8 cellular contexts compared by ENCODE assay signal in genomic region chr16:84013787-84014569, GRCh38. TPM values are rescaled to one million over a fixed set of nuclear protein-coding genes. Genes with fewer than 3 reads are reported as not detected.
DNase-seq lines count a peak whose midpoint lies in the region; ATAC-seq and TF ChIP-seq lines count a peak whose summit lies in the region.

No MANE protein-coding gene starts in this region.

- H3K9me2 ChIP-seq in OCI-LY7 (ENCODE audit: insufficient read depth, low read length), result no peaks in the 10 kb centered on the region

- no peak overlapping the region for H3K27ac Mint-ChIP-seq in Caco-2 (ENCODE audit: unreplicated experiment)

- peaks cover 18% of the 10 kb centered on the region for H3K9me3 Mint-ChIP-seq in Caco-2 (ENCODE audit: unreplicated experiment)

- POLR2A ChIA-PET in Caco-2 (lab: Charles Lee), result interaction anchor here (0.8 to 1.4 kb wide), 2 partner anchors 60 to 87 kb away, joined by 3 read pairs; no protein-coding TSS in a partner anchor
- POLR2A ChIA-PET in OCI-LY7 (lab: Charles Lee), result interaction anchor here (0.6 to 1.6 kb wide), 15 partner anchors 9 to 984 kb away, joined by 3 to 9 read pairs (median 4); partner anchors contain the start of genes MBTPS1, MLYCD and TAF1C

- intact Hi-C loops in Caco-2 (cut with micrococcal nuclease; ENCODE audit: unreplicated experiment) (no loop called here), OCI-LY7 (cut with micrococcal nuclease; ENCODE audit: unreplicated experiment) (loop anchor here (10.0 kb wide), 1 partner anchor 209 kb away; the partner anchor contains the start of gene HSBP1), head of caudate nucleus (cut with DNase I) (no loop called here)

- H3K36me3 Mint-ChIP-seq in Caco-2 (ENCODE audit: insufficient read depth, unreplicated experiment), result no peaks in the 10 kb centered on the region

- peak; percentile 38 for ATAC-seq in GM19468 (IDR thresholded peaks at IDR 0.05; ENCODE audit: extremely low read depth, unreplicated experiment)
- peak; percentile 69 for ATAC-seq in HG03521 (IDR thresholded peaks at IDR 0.05; ENCODE audit: unreplicated experiment)

- H3K4me1 Mint-ChIP-seq in Caco-2 (ENCODE audit: low read depth, unreplicated experiment), result no peaks in the 10 kb centered on the region

- peak overlapping the region; percentile 17; the same call in 1 of the 2 replicates for H3K4me2 ChIP-seq in OCI-LY7 (ENCODE audit: low read length)

- no peak overlapping the region for H3K4me3 ChIP-seq in Caco-2 (ENCODE audit: low read depth, low read length)
- H3K4me3 ChIP-seq in OCI-LY7 (ENCODE audit: low read depth, low read length, poor library complexity, severe bottlenecking), result no peak overlapping the region

- peak; percentile 79 to 92 for DNase-seq in Caco-2
- DNase-seq in OCI-LY7 (ENCODE audit: low spot score), result peak; percentile 98
- peak; percentile 47 for DNase-seq in activated T-cell treated with anti-CD3 and anti-CD28 coated beads for 24 hours (ENCODE audit: low read depth)
- peak in 29 of 42 donors; percentile 16 to 88 (median 46) for DNase-seq in head of caudate nucleus
- DNase-seq in stimulated activated CD4-positive, alpha-beta T cell treated with anti-CD3 and anti-CD28 coated beads, Interleukin-15, amount 100 ng/mL, for 24 hours, result peak; percentile 79
- no peak for DNase-seq in midbrain (lab: John Stamatoyannopoulos, UW)

- H3K36me3 ChIP-seq in Caco-2 (ENCODE audit: control insufficient read depth, insufficient read depth, low read length) (no peaks in the 10 kb centered on the region), OCI-LY7 (ENCODE audit: insufficient read depth, low read length) (no peaks in the 10 kb centered on the region)

- H3K4me1 ChIP-seq in Caco-2 (no peaks in the 10 kb centered on the region), OCI-LY7 (ENCODE audit: insufficient read depth, low read length, poor library complexity, severe bottlenecking) (peaks cover 4% of the 10 kb centered on the region)

- H3K27me3 ChIP-seq in Caco-2 (replicated peaks; ENCODE audit: control insufficient read depth, insufficient read depth, low read length), result no peaks in the 10 kb centered on the region

- no peaks in the 10 kb centered on the region for H3K27me3 Mint-ChIP-seq in Caco-2 (ENCODE audit: insufficient read depth, unreplicated experiment)

- no peak overlapping the region for H3K4me3 Mint-ChIP-seq in Caco-2 (ENCODE audit: unreplicated experiment)

- CTCF ChIA-PET in Caco-2 (lab: Charles Lee) (interaction anchor here (0.6 to 0.9 kb wide), 2 partner anchors 57 to 156 kb away, joined by 3 read pairs; no protein-coding TSS in a partner anchor), OCI-LY7 (lab: Charles Lee; ENCODE audit: unreplicated experiment) (interaction anchor here (0.7 to 1.5 kb wide), 10 partner anchors 9 to 173 kb away, joined by 3 to 7 read pairs (median 3); partner anchors contain the start of gene TAF1C)

- H2AFZ ChIP-seq in OCI-LY7 (ENCODE audit: low read length), result no peak overlapping the region; the same call in 1 of the 2 replicates

- H4K20me1 ChIP-seq in OCI-LY7 (ENCODE audit: insufficient read depth, low read length), result no peaks in the 10 kb centered on the region

- H3K79me2 ChIP-seq in OCI-LY7 (ENCODE audit: insufficient read depth, low read depth, low read length), result no peaks in the 10 kb centered on the region

- BruUV-seq in Caco-2 (replicated peaks; lab: Mats Ljungman, UMichigan) (no TSS peak), OCI-LY7 (replicated peaks; lab: Mats Ljungman, UMichigan) (no TSS peak)

- no peak overlapping the region for H3K27ac ChIP-seq in OCI-LY7 (ENCODE audit: low read depth, low read length, poor library complexity, severe bottlenecking)

- TF ChIP-seq CTCF in Caco-2 (IDR thresholded peaks at IDR 0.05; ENCODE audit: insufficient read depth in 1 of 2, low read depth in 1 of 2, low read length in 1 of 2, severe bottlenecking in 1 of 2, unreplicated experiment in 1 of 2) (no peak), OCI-LY7 (conservative IDR thresholded peaks at IDR 0.05; ENCODE audit: low read length) (no peak)

- H3K9me3 ChIP-seq in Caco-2 (peaks cover under 1% of the 10 kb centered on the region), OCI-LY7 (ENCODE audit: low read length) (no peaks in the 10 kb centered on the region)

RNA-seq across cellular contexts. Expression of gene SLC38A8, which starts 28.6 kb away (rescaled TPM):
- total RNA-seq in Caco-2 (2022) (0.79 and 2.1 TPM in 2 replicates), OCI-LY7 (2022) (not detected in 2 replicates)
- not detected in 2 replicates for total RNA-seq in OCI-LY7 (2014; rRNA removed; shearing (Covaris generic))

RNA-seq across cellular contexts. Expression of gene NECAB2, which starts 45.9 kb away (rescaled TPM):
- 0.68 and 0.79 TPM in 2 replicates for total RNA-seq in Caco-2 (2022)
- total RNA-seq in OCI-LY7 (2014; rRNA removed; shearing (Covaris generic)), result not detected in 2 replicates
- total RNA-seq in OCI-LY7 (2022), result not detected in 2 replicates
